8 cellular contexts compared by ENCODE assay signal in the genomic region with DNA sequence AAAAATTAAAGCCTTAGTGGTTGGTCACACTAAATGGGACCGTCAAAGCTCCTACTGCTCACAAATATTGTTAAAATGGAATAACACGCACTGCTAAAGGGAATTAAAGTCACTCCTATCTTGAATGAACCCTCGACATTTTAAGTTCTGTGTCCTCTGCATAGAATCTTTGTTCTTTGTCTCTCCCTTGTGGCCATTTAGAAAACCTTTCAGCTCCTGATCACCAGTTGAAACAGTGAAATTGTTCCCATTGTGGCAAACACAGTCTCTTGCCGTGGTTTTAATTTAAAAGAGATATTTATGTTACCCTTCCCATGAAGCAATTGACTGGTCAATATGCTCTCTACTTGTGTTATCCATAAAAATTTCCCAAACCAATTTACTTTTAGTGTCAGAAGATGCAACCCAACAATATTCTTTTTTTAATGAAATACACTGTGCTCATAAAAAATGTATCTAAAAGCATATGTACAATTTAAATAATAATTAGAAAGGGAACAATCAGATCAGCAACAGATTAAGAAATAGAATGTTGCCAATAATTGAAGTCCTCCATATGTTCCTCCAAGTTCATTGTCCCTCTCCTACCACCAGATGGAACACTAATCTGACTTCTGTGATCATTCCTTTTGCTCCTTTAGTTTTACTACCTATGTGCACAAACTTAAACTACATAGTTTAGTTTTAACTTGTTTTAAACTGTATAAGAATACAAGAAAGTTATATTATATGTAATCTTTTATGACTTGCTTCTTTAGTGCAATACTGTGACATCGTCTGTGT. TPM values are rescaled to one million over a fixed set of nuclear protein-coding genes. Genes with fewer than 3 reads are reported as not detected.
DNase-seq lines count a peak whose midpoint lies in the region; ATAC-seq and TF ChIP-seq lines count a peak whose summit lies in the region.
"Not testable (repeated sequence)": the region's sequence is repeated elsewhere in the genome, so short reads cannot be mapped to it uniquely, and the experiment has no call there.

No MANE protein-coding gene starts in this region.

- H3K9me3 ChIP-seq in sigmoid colon, result not testable (repeated sequence)

- H3K27me3 ChIP-seq in sigmoid colon, result not testable (repeated sequence)

- intact Hi-C loops in CD14-positive monocyte (cut with micrococcal nuclease); sigmoid colon (cut with DNase I): not testable (repeated sequence)

- not testable (repeated sequence) for H3K27ac ChIP-seq in sigmoid colon

- DNase-seq in CD14-positive monocyte (ENCODE audit: low spot score); sigmoid colon: not testable (repeated sequence)
- peak; percentile 40 for DNase-seq in NCI-H1092 treated with DMSO at 0.1 percent for 48 hours (lab: John Stamatoyannopoulos, UW)
- peak; percentile 78 for DNase-seq in choroid plexus epithelial cell (ENCODE audit: low read depth)
- DNase-seq in iPS-NIHi7 (ENCODE audit: extremely low spot score), result peak; percentile 56

- H3K27ac Mint-ChIP-seq in CD14-positive monocyte, result not testable (repeated sequence)

- H3K36me3 Mint-ChIP-seq in CD14-positive monocyte, result not testable (repeated sequence)

- TF ChIP-seq POLR2A in sigmoid colon (IDR thresholded peaks at IDR 0.05), result not testable (repeated sequence)

- H3K27me3 Mint-ChIP-seq in CD14-positive monocyte (ENCODE audit: low read depth in 3 of 3), result not testable (repeated sequence)

- peak; percentile 41 for TF ChIP-seq CTCF in CD14-positive monocyte (IDR thresholded peaks at IDR 0.05)
- TF ChIP-seq CTCF in choroid plexus epithelial cell (conservative IDR thresholded peaks at IDR 0.05; ENCODE audit: low read depth, low read length), result peak; percentile 67
- TF ChIP-seq CTCF in sigmoid colon (IDR thresholded peaks at IDR 0.05), result peak; percentile 20 to 62 (median 51)

- not testable (repeated sequence) for H3K36me3 ChIP-seq in sigmoid colon

- ATAC-seq in GM18870 (IDR thresholded peaks at IDR 0.05; ENCODE audit: unreplicated experiment) (peak; percentile 72), HG02943 (IDR thresholded peaks at IDR 0.05; ENCODE audit: low read depth, unreplicated experiment) (peak; percentile 67), SK-N-SH treated with all-trans-retinoic acid at 6 μM for 48 hours (peak; percentile 81)

- WGBS in sigmoid colon, 2 donors, result 8 to 23% methylated on average over 5 of the region's 5 CpGs

- H3K4me3 ChIP-seq in choroid plexus epithelial cell (ENCODE audit: low read depth, low read length); sigmoid colon: not testable (repeated sequence)

- not testable (repeated sequence) for TF ChIP-seq EP300 in sigmoid colon (IDR thresholded peaks at IDR 0.05)

- H3K4me1 ChIP-seq in sigmoid colon, result not testable (repeated sequence)

- H3K4me1 Mint-ChIP-seq in CD14-positive monocyte, result not testable (repeated sequence)

- not testable (repeated sequence) for H3K9me3 Mint-ChIP-seq in CD14-positive monocyte

- not testable (repeated sequence) for H3K4me3 Mint-ChIP-seq in CD14-positive monocyte

RNA-seq across cellular contexts. Expression of gene CTAGE6, which starts 20.3 kb away (rescaled TPM):
- polyA plus RNA-seq in CD14-positive monocyte (not detected), sigmoid colon (under 1 TPM in 2 of 3 donors, not detected in 1; 0.06 to 0.46 TPM)
- under 1 TPM in 2 of 4 donors, not detected in 2; 0.36 to 0.54 TPM for total RNA-seq in sigmoid colon
